In the genomic region with DNA sequence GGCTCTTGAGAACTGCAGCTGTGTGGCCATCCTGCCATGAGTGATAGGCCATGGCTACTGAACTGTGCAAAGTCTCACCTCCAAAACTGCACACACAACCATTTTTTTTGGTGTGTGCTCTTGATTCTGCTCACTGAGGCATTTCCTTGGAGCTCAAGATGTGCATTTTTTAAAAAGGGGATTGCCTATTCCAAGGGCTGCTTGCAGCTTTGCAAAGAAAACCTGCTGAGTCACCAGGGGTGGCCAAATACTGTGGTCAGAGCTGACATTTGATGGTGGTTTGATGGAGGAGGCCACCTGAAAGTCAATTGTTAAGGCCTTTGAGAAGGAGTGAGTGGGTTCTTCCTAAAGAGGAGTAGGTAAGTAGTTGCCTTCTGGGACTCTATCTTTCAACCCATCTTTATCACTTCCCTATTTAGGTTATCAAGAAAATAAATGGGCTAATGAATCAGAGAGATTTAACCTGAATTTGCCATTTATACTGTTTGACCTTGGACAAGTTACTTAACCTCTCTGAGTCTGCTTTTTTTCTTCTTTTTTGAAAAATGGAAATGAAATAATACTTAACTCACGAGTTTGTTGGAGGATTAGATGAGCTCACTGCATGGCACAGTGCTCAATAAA, we compare ENCODE assay signal across 8 cellular contexts.
DNase-seq lines count a peak whose midpoint lies in the region; ATAC-seq and TF ChIP-seq lines count a peak whose summit lies in the region.

No MANE protein-coding gene starts in this region.

- H3K36me3 Mint-ChIP-seq in nephron (ENCODE audit: low read depth): no peaks in the 10 kb centered on the region

- H3K4me3 ChIP-seq in body of pancreas: no peak overlapping the region

- no peaks in the 10 kb centered on the region for H3K36me3 ChIP-seq in body of pancreas (replicated peaks in 1 of 2; ENCODE audit: insufficient read depth in 1 of 2, low read depth in 2 of 2)

- no peak overlapping the region for H3K27ac ChIP-seq in body of pancreas

- no peak overlapping the region for H3K4me3 Mint-ChIP-seq in nephron

- peak; percentile 72 for ATAC-seq in HG02973 (IDR thresholded peaks at IDR 0.05; ENCODE audit: unreplicated experiment)
- ATAC-seq in body of pancreas: no peak

- no peaks in the 10 kb centered on the region for H3K27me3 Mint-ChIP-seq in nephron (ENCODE audit: low read depth)

- no peaks in the 10 kb centered on the region for H3K4me1 ChIP-seq in body of pancreas

- DNase-seq in stimulated activated CD4-positive, alpha-beta T cell treated with anti-CD3 and anti-CD28 coated beads, Interleukin-1b, Interleukin-23, amount 100 ng/mL, for 48 hours: peak; percentile 5
- no peak for DNase-seq in stimulated activated CD4-positive, alpha-beta T cell treated with anti-CD3 and anti-CD28 coated beads, Interleukin-2, amount 100 ng/mL, for 24 hours
- no peak for DNase-seq in NCI-H2029 (lab: John Stamatoyannopoulos, UW)
- no peak for DNase-seq in body of pancreas
- DNase-seq in NCI-H1105 treated with DMSO at 0.1 percent for 48 hours (lab: John Stamatoyannopoulos, UW): no peak

- H3K9me3 ChIP-seq in body of pancreas: no peaks in the 10 kb centered on the region

- no peaks in the 10 kb centered on the region for H3K27me3 ChIP-seq in body of pancreas

- peaks cover 7% of the 10 kb centered on the region for H3K9me3 Mint-ChIP-seq in nephron

- peak overlapping the region; percentile 70 to 90 (median 70) for H3K27ac Mint-ChIP-seq in nephron

- 50 to 70% methylated on average over 1 of the region's 1 CpG for WGBS in body of pancreas, 2 donors

- intact Hi-C loops in body of pancreas (cut with DNase I): no loop called here

- TF ChIP-seq POLR2A in Raji (IDR thresholded peaks at IDR 0.05; ENCODE audit: insufficient read depth, low read depth, low read length) (peak; percentile 38; the same call in 1 of the 2 replicates), body of pancreas (IDR thresholded peaks at IDR 0.05) (no peak)

- TF ChIP-seq CTCF in nephron (IDR thresholded peaks at IDR 0.05; ENCODE audit: unreplicated experiment in 3 of 3) (no peak), body of pancreas (IDR thresholded peaks at IDR 0.05) (no peak)

- peaks cover 34% of the 10 kb centered on the region for H3K4me1 Mint-ChIP-seq in nephron
